1 cellular context compared by ENCODE assay signal in the genomic region with DNA sequence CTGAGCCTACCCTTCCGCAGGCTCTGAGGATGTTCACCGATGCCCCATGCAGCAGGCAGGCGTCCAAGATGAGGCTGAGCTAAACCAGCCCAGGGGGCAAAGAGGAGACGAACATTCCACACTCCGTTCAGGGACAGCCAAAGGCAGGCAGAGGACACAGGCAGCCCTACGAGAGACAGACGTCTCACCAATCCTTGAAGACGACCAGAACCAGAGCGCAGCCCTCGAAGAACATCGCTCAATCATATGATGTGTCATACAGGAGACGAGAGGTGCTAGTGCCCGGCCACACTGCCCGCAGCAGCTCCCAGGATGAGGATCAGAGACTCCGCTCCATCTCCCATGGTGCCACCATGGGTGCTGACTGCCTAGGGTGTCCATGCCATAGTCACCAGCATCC.
TF ChIP-seq lines count a peak whose summit lies in the region.

No MANE protein-coding gene starts in this region.

TF ChIP-seq in HepG2, 621 proteins besides CTCF, POLR2A, EP300 and RAD21:
- TF ChIP-seq, protein P1, sequence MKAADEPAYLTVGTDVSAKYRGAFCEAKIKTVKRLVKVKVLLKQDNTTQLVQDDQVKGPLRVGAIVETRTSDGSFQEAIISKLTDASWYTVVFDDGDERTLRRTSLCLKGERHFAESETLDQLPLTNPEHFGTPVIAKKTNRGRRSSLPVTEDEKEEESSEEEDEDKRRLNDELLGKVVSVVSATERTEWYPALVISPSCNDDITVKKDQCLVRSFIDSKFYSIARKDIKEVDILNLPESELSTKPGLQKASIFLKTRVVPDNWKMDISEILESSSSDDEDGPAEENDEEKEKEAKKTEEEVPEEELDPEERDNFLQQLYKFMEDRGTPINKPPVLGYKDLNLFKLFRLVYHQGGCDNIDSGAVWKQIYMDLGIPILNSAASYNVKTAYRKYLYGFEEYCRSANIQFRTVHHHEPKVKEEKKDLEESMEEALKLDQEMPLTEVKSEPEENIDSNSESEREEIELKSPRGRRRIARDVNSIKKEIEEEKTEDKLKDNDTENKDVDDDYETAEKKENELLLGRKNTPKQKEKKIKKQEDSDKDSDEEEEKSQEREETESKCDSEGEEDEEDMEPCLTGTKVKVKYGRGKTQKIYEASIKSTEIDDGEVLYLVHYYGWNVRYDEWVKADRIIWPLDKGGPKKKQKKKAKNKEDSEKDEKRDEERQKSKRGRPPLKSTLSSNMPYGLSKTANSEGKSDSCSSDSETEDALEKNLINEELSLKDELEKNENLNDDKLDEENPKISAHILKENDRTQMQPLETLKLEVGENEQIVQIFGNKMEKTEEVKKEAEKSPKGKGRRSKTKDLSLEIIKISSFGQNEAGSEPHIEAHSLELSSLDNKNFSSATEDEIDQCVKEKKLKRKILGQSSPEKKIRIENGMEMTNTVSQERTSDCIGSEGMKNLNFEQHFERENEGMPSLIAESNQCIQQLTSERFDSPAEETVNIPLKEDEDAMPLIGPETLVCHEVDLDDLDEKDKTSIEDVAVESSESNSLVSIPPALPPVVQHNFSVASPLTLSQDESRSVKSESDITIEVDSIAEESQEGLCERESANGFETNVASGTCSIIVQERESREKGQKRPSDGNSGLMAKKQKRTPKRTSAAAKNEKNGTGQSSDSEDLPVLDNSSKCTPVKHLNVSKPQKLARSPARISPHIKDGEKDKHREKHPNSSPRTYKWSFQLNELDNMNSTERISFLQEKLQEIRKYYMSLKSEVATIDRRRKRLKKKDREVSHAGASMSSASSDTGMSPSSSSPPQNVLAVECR (CRISPR knock-in tag; IDR thresholded peaks at IDR 0.05; ENCODE audit: borderline replicate concordance) = 0 out of 2 replicates have a peak, but pooled peaks have one; percentile 19
- TF ChIP-seq, protein P2, sequence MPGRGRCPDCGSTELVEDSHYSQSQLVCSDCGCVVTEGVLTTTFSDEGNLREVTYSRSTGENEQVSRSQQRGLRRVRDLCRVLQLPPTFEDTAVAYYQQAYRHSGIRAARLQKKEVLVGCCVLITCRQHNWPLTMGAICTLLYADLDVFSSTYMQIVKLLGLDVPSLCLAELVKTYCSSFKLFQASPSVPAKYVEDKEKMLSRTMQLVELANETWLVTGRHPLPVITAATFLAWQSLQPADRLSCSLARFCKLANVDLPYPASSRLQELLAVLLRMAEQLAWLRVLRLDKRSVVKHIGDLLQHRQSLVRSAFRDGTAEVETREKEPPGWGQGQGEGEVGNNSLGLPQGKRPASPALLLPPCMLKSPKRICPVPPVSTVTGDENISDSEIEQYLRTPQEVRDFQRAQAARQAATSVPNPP (CRISPR knock-in tag; IDR thresholded peaks at IDR 0.05) = no peak
- TF ChIP-seq AGO2 (optimal IDR thresholded peaks at IDR 0.05; ENCODE audit: low read depth, low read length) = peak; percentile 23
